In genomic region chr1:153526132-153526543, GRCh38 we compare ENCODE assay signal across 1 cellular context.
A peak's percentile ranks its signal among the peaks of the same experiment; 100 is the strongest.
TF ChIP-seq lines count a peak whose summit lies in the region.

No MANE protein-coding gene starts in this region.

TF ChIP-seq in HEK293, 187 proteins besides CTCF, POLR2A, EP300 and RAD21 (continued from another document and continues in another):
- peak; percentile 63 for TF ChIP-seq PRDM10 (tag by site-specific recombination; IDR thresholded peaks at IDR 0.05)
- no peak for TF ChIP-seq ZNF623 (tag by site-specific recombination; IDR thresholded peaks at IDR 0.05)
- TF ChIP-seq ZNF423 (tag by site-specific recombination; IDR thresholded peaks at IDR 0.05), result no peak
- no peak for TF ChIP-seq ZNF639 (tag by site-specific recombination; IDR thresholded peaks at IDR 0.05)
- TF ChIP-seq KLF10 (tag by site-specific recombination; IDR thresholded peaks at IDR 0.05), result no peak
- no peak for TF ChIP-seq ZNF792 (tag by site-specific recombination; IDR thresholded peaks at IDR 0.05)
- peak; percentile 87 for TF ChIP-seq ZBTB48 (tag by site-specific recombination; IDR thresholded peaks at IDR 0.05)
- no peak for TF ChIP-seq PRDM4 (tag by site-specific recombination; IDR thresholded peaks at IDR 0.05)
- TF ChIP-seq ZNF768 (tag by site-specific recombination; IDR thresholded peaks at IDR 0.05), result no peak
- peak; percentile 13; the same call in 1 of the 2 replicates for TF ChIP-seq ZNF335 (tag by site-specific recombination; conservative IDR thresholded peaks at IDR 0.05)
- peak; percentile 76; the same call in 1 of the 2 replicates for TF ChIP-seq ZNF610 (tag by site-specific recombination; IDR thresholded peaks at IDR 0.05; ENCODE audit: borderline replicate concordance)
- no peak for TF ChIP-seq ZNF701 (tag by site-specific recombination; IDR thresholded peaks at IDR 0.05)
- TF ChIP-seq ZNF211 (tag by site-specific recombination; IDR thresholded peaks at IDR 0.05; ENCODE audit: low read depth), result no peak
- TF ChIP-seq ZNF488 (tag by site-specific recombination; IDR thresholded peaks at IDR 0.05), result no peak
- TF ChIP-seq ZBTB26 (tag by site-specific recombination; optimal IDR thresholded peaks at IDR 0.05), result no peak
- no peak for TF ChIP-seq ZNF558 (tag by site-specific recombination; IDR thresholded peaks at IDR 0.05)
- 0 out of 2 replicates have a peak, but pooled peaks have one; percentile 27 for TF ChIP-seq ZBTB10 (tag by site-specific recombination; IDR thresholded peaks at IDR 0.05)
- TF ChIP-seq ZBTB49 (tag by site-specific recombination; IDR thresholded peaks at IDR 0.05; ENCODE audit: low read depth), result no peak
- no peak for TF ChIP-seq ZNF561 (tag by site-specific recombination; IDR thresholded peaks at IDR 0.05; ENCODE audit: borderline replicate concordance)
- TF ChIP-seq ZNF366 (tag by site-specific recombination; conservative IDR thresholded peaks at IDR 0.05), result no peak
- no peak for TF ChIP-seq ZNF433 (tag by site-specific recombination; IDR thresholded peaks at IDR 0.05; ENCODE audit: low read depth)
- no peak for TF ChIP-seq ZNF398 (tag by site-specific recombination; IDR thresholded peaks at IDR 0.05)
- TF ChIP-seq ZNF549 (tag by site-specific recombination; IDR thresholded peaks at IDR 0.05), result no peak
- TF ChIP-seq FEZF1 (tag by site-specific recombination; IDR thresholded peaks at IDR 0.05), result peak; percentile 56; the same call in 1 of the 2 replicates
- no peak for TF ChIP-seq TCF7L2 (IDR thresholded peaks at IDR 0.05; ENCODE audit: borderline replicate concordance, low read depth, low read length)
- TF ChIP-seq ZNF266 (tag by site-specific recombination; IDR thresholded peaks at IDR 0.05; ENCODE audit: low read depth), result no peak
- no peak for TF ChIP-seq KLF1 (tag by site-specific recombination; IDR thresholded peaks at IDR 0.05)
- TF ChIP-seq ZNF600 (tag by site-specific recombination; IDR thresholded peaks at IDR 0.05), result no peak
- no peak for TF ChIP-seq PATZ1 (tag by site-specific recombination; IDR thresholded peaks at IDR 0.05)
- TF ChIP-seq ZNF302 (tag by site-specific recombination; IDR thresholded peaks at IDR 0.05; ENCODE audit: low read depth), result no peak
- TF ChIP-seq ZNF394 (tag by site-specific recombination; IDR thresholded peaks at IDR 0.05; ENCODE audit: borderline replicate concordance), result peak; percentile 12; the same call in 1 of the 2 replicates
- TF ChIP-seq ZBTB20 (tag by site-specific recombination; IDR thresholded peaks at IDR 0.05), result peak; percentile 40
- no peak for TF ChIP-seq ZNF148 (tag by site-specific recombination; IDR thresholded peaks at IDR 0.05; ENCODE audit: borderline replicate concordance)
- no peak for TF ChIP-seq ZNF202 (tag by site-specific recombination; IDR thresholded peaks at IDR 0.05; ENCODE audit: borderline replicate concordance)
